Comparison of ENCODE assay signal across 11 cellular contexts in the genomic region with DNA sequence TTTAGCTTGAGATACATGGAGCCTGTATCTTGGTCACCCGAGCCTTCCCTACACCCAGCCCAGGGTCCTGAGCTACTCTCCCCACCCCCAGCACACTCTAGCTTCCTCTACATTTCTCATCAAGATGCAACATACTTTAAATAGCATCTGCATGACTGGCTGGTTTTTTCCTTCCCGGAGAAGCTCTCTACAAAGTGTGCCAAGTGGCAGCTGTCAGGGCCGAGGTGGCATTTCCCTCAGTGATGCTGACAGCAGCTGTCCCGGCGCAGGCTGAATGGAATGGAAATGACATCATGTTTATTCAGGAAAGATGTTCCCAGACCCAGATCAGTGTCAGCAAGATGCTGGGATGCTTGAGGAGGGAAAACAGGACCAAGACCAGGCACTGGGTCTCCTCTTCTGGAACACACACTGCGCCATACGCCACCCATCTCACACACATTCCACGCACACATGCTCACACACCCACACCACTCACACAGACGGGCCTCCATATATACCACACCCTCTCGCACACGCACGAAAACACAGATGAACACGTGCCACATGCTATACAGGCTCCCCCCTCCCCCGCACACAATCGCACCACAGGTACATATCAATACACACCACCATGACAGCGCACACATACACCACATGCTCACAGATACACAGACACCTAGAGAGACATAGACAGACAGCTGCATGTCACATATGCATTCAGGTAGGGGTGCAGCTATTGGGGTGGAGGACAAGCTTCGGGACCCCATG.
A peak's percentile ranks its signal among the peaks of the same experiment; 100 is the strongest.
DNase-seq lines count a peak whose midpoint lies in the region; ATAC-seq and TF ChIP-seq lines count a peak whose summit lies in the region.
"Had no signal": no experiment of that assay in that cellular context is flagged by ENCODE, and none has a peak within 500 bp of the region (broad histone marks: within the 10 kb centered on the region; RNA-seq: fewer than 3 reads in every experiment).

No MANE protein-coding gene starts in this region.

- POLR2A ChIA-PET in activated CD8-positive, alpha-beta T cell treated with anti-CD3 and anti-CD28 coated beads for 36 hours (lab: Charles Lee) = no interaction called here

- DNase-seq in EH (ENCODE audit: low read depth) = peak; percentile 95
- DNase-seq in NCI-H524 (lab: John Stamatoyannopoulos, UW) = peak; percentile 71 to 92
- DNase-seq in dorsolateral prefrontal cortex = peak; percentile 20 to 86 (median 71)
- peak; percentile 99 for DNase-seq in myocyte (ENCODE audit: low read depth)
- no peak for DNase-seq in NCI-H2081 treated with DMSO at 0.1 percent for 48 hours (lab: John Stamatoyannopoulos, UW)
- DNase-seq in activated CD8-positive, alpha-beta T cell treated with anti-CD3 and anti-CD28 coated beads for 36 hours = no peak
- DNase-seq: activated T-cell treated with anti-CD3 and anti-CD28 coated beads, Interleukin-2, amount 50 U/mL, for 48 hours; GF-D8 had no signal

- H3K4me3 ChIP-seq in dorsolateral prefrontal cortex = no peak overlapping the region
- H3K4me3 ChIP-seq: neural progenitor cell had no signal

- H3K9me3 Mint-ChIP-seq in activated CD8-positive, alpha-beta T cell treated with anti-CD3 and anti-CD28 coated beads for 36 hours = no peaks in the 10 kb centered on the region
- H3K9me3 Mint-ChIP-seq: neural progenitor cell had no signal

- TF ChIP-seq CTCF in dorsolateral prefrontal cortex (IDR thresholded peaks at IDR 0.05 in 54 of 56, conservative IDR thresholded peaks at IDR 0.05 in 2 of 56; ENCODE audit: low read depth in 1 of 56, partially characterized antibody in 56 of 56) = no peak
- TF ChIP-seq CTCF in activated CD8-positive, alpha-beta T cell treated with anti-CD3 and anti-CD28 coated beads for 36 hours (IDR thresholded peaks at IDR 0.05) = no peak

- no peaks in the 10 kb centered on the region for H3K36me3 Mint-ChIP-seq in activated CD8-positive, alpha-beta T cell treated with anti-CD3 and anti-CD28 coated beads for 36 hours (ENCODE audit: low read depth)
- H3K36me3 Mint-ChIP-seq: neural progenitor cell had no signal

- peaks cover 4% of the 10 kb centered on the region for H3K27me3 Mint-ChIP-seq in activated CD8-positive, alpha-beta T cell treated with anti-CD3 and anti-CD28 coated beads for 36 hours

- no peaks in the 10 kb centered on the region for H3K27me3 ChIP-seq in dorsolateral prefrontal cortex
- H3K27me3 ChIP-seq: neural progenitor cell had no signal

- CTCF ChIA-PET in activated CD8-positive, alpha-beta T cell treated with anti-CD3 and anti-CD28 coated beads for 36 hours (lab: Charles Lee) = interaction anchor here (1.2 kb wide), 1 partner anchor 39 kb away, joined by 4 read pairs; no protein-coding TSS in a partner anchor

- peak overlapping the region in 19 of 59 donors; percentile 0 to 66 (median 44) for H3K27ac ChIP-seq in dorsolateral prefrontal cortex
- H3K27ac ChIP-seq: neural progenitor cell had no signal

- no peak overlapping the region for H3K4me3 Mint-ChIP-seq in activated CD8-positive, alpha-beta T cell treated with anti-CD3 and anti-CD28 coated beads for 36 hours
- H3K4me3 Mint-ChIP-seq: neural progenitor cell had no signal

- ATAC-seq in HG03469 (IDR thresholded peaks at IDR 0.05; ENCODE audit: unreplicated experiment) (no peak), HG02623 (IDR thresholded peaks at IDR 0.05; ENCODE audit: unreplicated experiment) (no peak)
- ATAC-seq in activated CD8-positive, alpha-beta T cell treated with anti-CD3 and anti-CD28 coated beads for 36 hours = no peak

- H3K4me1 Mint-ChIP-seq in activated CD8-positive, alpha-beta T cell treated with anti-CD3 and anti-CD28 coated beads for 36 hours (ENCODE audit: low read depth) = no peaks in the 10 kb centered on the region
- H3K4me1 Mint-ChIP-seq: neural progenitor cell had no signal

- no peak overlapping the region for H3K27ac Mint-ChIP-seq in activated CD8-positive, alpha-beta T cell treated with anti-CD3 and anti-CD28 coated beads for 36 hours
- H3K27ac Mint-ChIP-seq: neural progenitor cell had no signal

- intact Hi-C loops in dorsolateral prefrontal cortex (cut with DNase I) = no loop called here
- intact Hi-C loops in activated CD8-positive, alpha-beta T cell treated with anti-CD3 and anti-CD28 coated beads for 36 hours (cut with micrococcal nuclease) = no loop called here

Comparison
In these comparisons a context has a peak if more than half of its experiments do, and no peak if none do; other contexts are left out.
1. DNase-seq: peak in EH (single experiment), NCI-H524 (2 of 2), dorsolateral prefrontal cortex (10 of 10) and myocyte (single experiment); none in NCI-H2081 treated with DMSO at 0.1 percent for 48 hours (single experiment) and activated CD8-positive, alpha-beta T cell treated with anti-CD3 and anti-CD28 coated beads for 36 hours (single experiment).